1 cellular context compared by ENCODE assay signal in the genomic region with DNA sequence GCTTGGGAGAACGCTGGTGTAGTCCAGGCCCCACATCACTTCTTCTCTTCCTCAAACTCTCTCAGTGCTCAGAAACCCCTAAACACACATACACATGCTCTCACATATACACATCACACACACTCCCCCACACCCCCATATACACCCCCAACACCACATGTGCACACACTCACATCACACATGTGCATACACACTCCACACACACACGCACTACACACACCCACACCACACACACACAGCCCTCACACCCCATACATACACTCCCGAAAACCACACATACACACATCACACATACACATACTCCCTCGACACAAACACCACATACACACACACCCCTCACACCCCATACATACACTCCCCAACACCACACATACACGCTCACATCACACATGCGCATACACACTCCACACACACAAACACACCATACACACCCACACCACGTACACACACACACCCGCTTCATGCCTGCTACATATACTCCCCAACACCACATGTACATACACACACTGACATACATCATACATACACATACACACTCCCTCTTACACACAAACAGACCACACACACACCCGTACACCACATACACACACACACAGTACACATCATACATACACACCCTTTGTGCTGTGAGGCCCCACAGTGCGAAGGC.
TF ChIP-seq lines count a peak whose summit lies in the region.

No MANE protein-coding gene starts in this region.

TF ChIP-seq in HepG2, 621 proteins besides CTCF, POLR2A, EP300 and RAD21 (continued from another document):
- TF ChIP-seq RELA (CRISPR knock-in tag; IDR thresholded peaks at IDR 0.05) (no peak), MAFG (CRISPR knock-in tag; IDR thresholded peaks at IDR 0.05) (no peak), ZNF501 (CRISPR knock-in tag; IDR thresholded peaks at IDR 0.05) (no peak), CC2D1A (CRISPR knock-in tag; IDR thresholded peaks at IDR 0.05) (no peak), ZNF766 (CRISPR knock-in tag; IDR thresholded peaks at IDR 0.05; ENCODE audit: borderline replicate concordance) (no peak), POLR2AphosphoS5 (IDR thresholded peaks at IDR 0.05; ENCODE audit: low read depth, low read length) (0 out of 2 replicates have a peak, but pooled peaks have one; percentile 7), TCF12 (IDR thresholded peaks at IDR 0.05) (no peak), TCF12 (CRISPR knock-in tag; IDR thresholded peaks at IDR 0.05) (no peak), CHCHD3 (CRISPR knock-in tag; IDR thresholded peaks at IDR 0.05) (no peak), EED (CRISPR knock-in tag; IDR thresholded peaks at IDR 0.05) (no peak), XRCC5 (optimal IDR thresholded peaks at IDR 0.05; ENCODE audit: low read length) (no peak), JDP2 (CRISPR knock-in tag; IDR thresholded peaks at IDR 0.05; ENCODE audit: borderline replicate concordance) (no peak), ZNF547 (CRISPR knock-in tag; IDR thresholded peaks at IDR 0.05) (no peak), FOXK1 (CRISPR knock-in tag; IDR thresholded peaks at IDR 0.05; ENCODE audit: borderline replicate concordance, low read depth) (no peak), ZNF496 (CRISPR knock-in tag; IDR thresholded peaks at IDR 0.05; ENCODE audit: insufficient replicate concordance) (no peak), IKZF1 (IDR thresholded peaks at IDR 0.05) (0 out of 2 replicates have a peak, but pooled peaks have one; percentile 20), SMC3 (IDR thresholded peaks at IDR 0.05; ENCODE audit: low read length) (no peak), EEA1 (CRISPR knock-in tag; IDR thresholded peaks at IDR 0.05; ENCODE audit: borderline replicate concordance) (peak; percentile 26; the same call in 1 of the 2 replicates), ZSCAN20 (CRISPR knock-in tag; IDR thresholded peaks at IDR 0.05; ENCODE audit: borderline replicate concordance) (no peak), TGIF2 (CRISPR knock-in tag; IDR thresholded peaks at IDR 0.05) (no peak), ZNF3 (CRISPR knock-in tag; IDR thresholded peaks at IDR 0.05) (no peak), ZNF616 (CRISPR knock-in tag; IDR thresholded peaks at IDR 0.05; ENCODE audit: low read depth) (0 out of 2 replicates have a peak, but pooled peaks have one; percentile 28)
- TF ChIP-seq, protein P1, sequence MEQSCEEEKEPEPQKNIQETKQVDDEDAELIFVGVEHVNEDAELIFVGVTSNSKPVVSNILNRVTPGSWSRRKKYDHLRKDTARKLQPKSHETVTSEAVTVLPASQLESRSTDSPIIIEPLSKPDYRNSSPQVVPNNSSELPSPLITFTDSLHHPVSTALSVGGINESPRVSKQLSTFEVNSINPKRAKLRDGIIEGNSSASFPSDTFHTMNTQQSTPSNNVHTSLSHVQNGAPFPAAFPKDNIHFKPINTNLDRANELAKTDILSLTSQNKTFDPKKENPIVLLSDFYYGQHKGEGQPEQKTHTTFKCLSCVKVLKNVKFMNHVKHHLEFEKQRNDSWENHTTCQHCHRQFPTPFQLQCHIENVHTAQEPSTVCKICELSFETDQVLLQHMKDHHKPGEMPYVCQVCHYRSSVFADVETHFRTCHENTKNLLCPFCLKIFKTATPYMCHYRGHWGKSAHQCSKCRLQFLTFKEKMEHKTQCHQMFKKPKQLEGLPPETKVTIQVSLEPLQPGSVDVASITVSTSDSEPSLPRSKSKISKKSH (CRISPR knock-in tag; IDR thresholded peaks at IDR 0.05; ENCODE audit: borderline replicate concordance): no peak
- TF ChIP-seq, protein P2, sequence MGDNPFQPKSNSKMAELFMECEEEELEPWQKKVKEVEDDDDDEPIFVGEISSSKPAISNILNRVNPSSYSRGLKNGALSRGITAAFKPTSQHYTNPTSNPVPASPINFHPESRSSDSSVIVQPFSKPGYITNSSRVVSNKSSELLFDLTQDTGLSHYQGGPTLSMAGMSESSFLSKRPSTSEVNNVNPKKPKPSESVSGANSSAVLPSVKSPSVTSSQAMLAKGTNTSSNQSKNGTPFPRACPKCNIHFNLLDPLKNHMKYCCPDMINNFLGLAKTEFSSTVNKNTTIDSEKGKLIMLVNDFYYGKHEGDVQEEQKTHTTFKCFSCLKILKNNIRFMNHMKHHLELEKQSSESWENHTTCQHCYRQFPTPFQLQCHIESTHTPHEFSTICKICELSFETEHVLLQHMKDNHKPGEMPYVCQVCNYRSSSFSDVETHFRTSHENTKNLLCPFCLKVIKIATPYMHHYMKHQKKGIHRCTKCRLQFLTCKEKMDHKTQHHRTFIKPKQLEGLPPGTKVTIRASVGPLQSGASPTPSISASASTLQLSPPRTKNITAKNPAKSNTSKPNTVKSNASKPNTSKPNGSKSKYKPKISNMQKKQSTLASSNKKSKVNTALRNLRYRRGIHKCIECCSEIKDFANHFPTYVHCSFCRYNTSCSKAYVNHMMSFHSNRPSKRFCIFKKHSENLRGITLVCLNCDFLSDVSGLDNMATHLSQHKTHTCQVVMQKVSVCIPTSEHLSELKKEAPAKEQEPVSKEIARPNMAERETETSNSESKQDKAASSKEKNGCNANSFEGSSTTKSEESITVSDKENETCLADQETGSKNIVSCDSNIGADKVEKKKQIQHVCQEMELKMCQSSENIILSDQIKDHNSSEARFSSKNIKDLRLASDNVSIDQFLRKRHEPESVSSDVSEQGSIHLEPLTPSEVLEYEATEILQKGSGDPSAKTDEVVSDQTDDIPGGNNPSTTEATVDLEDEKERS (CRISPR knock-in tag; IDR thresholded peaks at IDR 0.05): no peak
- TF ChIP-seq, protein P3, sequence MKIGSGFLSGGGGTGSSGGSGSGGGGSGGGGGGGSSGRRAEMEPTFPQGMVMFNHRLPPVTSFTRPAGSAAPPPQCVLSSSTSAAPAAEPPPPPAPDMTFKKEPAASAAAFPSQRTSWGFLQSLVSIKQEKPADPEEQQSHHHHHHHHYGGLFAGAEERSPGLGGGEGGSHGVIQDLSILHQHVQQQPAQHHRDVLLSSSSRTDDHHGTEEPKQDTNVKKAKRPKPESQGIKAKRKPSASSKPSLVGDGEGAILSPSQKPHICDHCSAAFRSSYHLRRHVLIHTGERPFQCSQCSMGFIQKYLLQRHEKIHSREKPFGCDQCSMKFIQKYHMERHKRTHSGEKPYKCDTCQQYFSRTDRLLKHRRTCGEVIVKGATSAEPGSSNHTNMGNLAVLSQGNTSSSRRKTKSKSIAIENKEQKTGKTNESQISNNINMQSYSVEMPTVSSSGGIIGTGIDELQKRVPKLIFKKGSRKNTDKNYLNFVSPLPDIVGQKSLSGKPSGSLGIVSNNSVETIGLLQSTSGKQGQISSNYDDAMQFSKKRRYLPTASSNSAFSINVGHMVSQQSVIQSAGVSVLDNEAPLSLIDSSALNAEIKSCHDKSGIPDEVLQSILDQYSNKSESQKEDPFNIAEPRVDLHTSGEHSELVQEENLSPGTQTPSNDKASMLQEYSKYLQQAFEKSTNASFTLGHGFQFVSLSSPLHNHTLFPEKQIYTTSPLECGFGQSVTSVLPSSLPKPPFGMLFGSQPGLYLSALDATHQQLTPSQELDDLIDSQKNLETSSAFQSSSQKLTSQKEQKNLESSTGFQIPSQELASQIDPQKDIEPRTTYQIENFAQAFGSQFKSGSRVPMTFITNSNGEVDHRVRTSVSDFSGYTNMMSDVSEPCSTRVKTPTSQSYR (CRISPR knock-in tag; IDR thresholded peaks at IDR 0.05; ENCODE audit: borderline replicate concordance): no peak
- TF ChIP-seq, protein P4, sequence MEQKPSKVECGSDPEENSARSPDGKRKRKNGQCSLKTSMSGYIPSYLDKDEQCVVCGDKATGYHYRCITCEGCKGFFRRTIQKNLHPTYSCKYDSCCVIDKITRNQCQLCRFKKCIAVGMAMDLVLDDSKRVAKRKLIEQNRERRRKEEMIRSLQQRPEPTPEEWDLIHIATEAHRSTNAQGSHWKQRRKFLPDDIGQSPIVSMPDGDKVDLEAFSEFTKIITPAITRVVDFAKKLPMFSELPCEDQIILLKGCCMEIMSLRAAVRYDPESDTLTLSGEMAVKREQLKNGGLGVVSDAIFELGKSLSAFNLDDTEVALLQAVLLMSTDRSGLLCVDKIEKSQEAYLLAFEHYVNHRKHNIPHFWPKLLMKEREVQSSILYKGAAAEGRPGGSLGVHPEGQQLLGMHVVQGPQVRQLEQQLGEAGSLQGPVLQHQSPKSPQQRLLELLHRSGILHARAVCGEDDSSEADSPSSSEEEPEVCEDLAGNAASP (CRISPR knock-in tag; IDR thresholded peaks at IDR 0.05; ENCODE audit: borderline replicate concordance): no peak
- TF ChIP-seq, protein P5, sequence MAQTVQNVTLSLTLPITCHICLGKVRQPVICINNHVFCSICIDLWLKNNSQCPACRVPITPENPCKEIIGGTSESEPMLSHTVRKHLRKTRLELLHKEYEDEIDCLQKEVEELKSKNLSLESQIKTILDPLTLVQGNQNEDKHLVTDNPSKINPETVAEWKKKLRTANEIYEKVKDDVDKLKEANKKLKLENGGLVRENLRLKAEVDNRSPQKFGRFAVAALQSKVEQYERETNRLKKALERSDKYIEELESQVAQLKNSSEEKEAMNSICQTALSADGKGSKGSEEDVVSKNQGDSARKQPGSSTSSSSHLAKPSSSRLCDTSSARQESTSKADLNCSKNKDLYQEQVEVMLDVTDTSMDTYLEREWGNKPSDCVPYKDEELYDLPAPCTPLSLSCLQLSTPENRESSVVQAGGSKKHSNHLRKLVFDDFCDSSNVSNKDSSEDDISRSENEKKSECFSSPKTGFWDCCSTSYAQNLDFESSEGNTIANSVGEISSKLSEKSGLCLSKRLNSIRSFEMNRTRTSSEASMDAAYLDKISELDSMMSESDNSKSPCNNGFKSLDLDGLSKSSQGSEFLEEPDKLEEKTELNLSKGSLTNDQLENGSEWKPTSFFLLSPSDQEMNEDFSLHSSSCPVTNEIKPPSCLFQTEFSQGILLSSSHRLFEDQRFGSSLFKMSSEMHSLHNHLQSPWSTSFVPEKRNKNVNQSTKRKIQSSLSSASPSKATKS (CRISPR knock-in tag; IDR thresholded peaks at IDR 0.05): no peak
- TF ChIP-seq, protein P6, sequence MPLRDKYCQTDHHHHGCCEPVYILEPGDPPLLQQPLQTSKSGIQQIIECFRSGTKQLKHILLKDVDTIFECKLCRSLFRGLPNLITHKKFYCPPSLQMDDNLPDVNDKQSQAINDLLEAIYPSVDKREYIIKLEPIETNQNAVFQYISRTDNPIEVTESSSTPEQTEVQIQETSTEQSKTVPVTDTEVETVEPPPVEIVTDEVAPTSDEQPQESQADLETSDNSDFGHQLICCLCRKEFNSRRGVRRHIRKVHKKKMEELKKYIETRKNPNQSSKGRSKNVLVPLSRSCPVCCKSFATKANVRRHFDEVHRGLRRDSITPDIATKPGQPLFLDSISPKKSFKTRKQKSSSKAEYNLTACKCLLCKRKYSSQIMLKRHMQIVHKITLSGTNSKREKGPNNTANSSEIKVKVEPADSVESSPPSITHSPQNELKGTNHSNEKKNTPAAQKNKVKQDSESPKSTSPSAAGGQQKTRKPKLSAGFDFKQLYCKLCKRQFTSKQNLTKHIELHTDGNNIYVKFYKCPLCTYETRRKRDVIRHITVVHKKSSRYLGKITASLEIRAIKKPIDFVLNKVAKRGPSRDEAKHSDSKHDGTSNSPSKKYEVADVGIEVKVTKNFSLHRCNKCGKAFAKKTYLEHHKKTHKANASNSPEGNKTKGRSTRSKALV (CRISPR knock-in tag; IDR thresholded peaks at IDR 0.05): no peak
- TF ChIP-seq, protein P7, sequence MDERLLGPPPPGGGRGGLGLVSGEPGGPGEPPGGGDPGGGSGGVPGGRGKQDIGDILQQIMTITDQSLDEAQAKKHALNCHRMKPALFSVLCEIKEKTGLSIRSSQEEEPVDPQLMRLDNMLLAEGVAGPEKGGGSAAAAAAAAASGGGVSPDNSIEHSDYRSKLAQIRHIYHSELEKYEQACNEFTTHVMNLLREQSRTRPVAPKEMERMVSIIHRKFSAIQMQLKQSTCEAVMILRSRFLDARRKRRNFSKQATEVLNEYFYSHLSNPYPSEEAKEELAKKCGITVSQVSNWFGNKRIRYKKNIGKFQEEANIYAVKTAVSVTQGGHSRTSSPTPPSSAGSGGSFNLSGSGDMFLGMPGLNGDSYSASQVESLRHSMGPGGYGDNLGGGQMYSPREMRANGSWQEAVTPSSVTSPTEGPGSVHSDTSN (CRISPR knock-in tag; IDR thresholded peaks at IDR 0.05): no peak
- TF ChIP-seq, protein P8, sequence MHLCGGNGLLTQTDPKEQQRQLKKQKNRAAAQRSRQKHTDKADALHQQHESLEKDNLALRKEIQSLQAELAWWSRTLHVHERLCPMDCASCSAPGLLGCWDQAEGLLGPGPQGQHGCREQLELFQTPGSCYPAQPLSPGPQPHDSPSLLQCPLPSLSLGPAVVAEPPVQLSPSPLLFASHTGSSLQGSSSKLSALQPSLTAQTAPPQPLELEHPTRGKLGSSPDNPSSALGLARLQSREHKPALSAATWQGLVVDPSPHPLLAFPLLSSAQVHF (CRISPR knock-in tag; IDR thresholded peaks at IDR 0.05): 0 out of 2 replicates have a peak, but pooled peaks have one; percentile 6
